In genomic region chr21:25660233-25660632, GRCh38 we compare ENCODE assay signal across 26 cellular contexts.
"Had no signal": no experiment of that assay in that cellular context is flagged by ENCODE, and none has a peak within 500 bp of the region (broad histone marks: within the 10 kb centered on the region; RNA-seq: fewer than 3 reads in every experiment).

No MANE protein-coding gene starts in this region.

- H3K36me3 ChIP-seq: adrenal gland, breast epithelium, SJCRH30 had no signal

- H3K4me1 ChIP-seq: adrenal gland, body of pancreas, breast epithelium, SJCRH30 had no signal

- H3K9ac ChIP-seq: SK-N-SH had no signal

- H3K4me3 ChIP-seq: adrenal gland, body of pancreas, breast epithelium, SJCRH30 had no signal

- H3K4me2 ChIP-seq: SK-N-SH had no signal

- H3K27ac Mint-ChIP-seq: activated CD4-positive, alpha-beta T cell treated with anti-CD3 and anti-CD28 coated beads, Interleukin-2, amount 10 ng/mL, durations not matched to agents 7 days and 5 days; activated CD8-positive, alpha-beta T cell treated with anti-CD3 and anti-CD28 coated beads, Interleukin-2, amount 10 ng/mL, durations not matched to agents 7 days and 5 days; activated naive CD4-positive, alpha-beta T cell treated with anti-CD3 and anti-CD28 coated beads for 36 hours; activated naive CD4-positive, alpha-beta T cell treated with anti-CD3 and anti-CD28 coated beads, Interleukin-2, amount 50 U/mL, for 72 hours; activated T-helper 1 cell treated with anti-CD3 and anti-CD28 coated beads, Interleukin-12 subunit alpha, Interleukin-12 subunit beta, Interleukin-2, Interleukin-4 antibody, amounts not matched to agents 30 ng/mL and 10 ng/mL and 1 ng/mL, durations not matched to agents 14 hours and 24 hours and 36 hours; T-helper 1 cell treated with Interleukin-12 subunit alpha and Interleukin-12 subunit beta and Interleukin-4 antibody, amounts not matched to agents 30 μg/mL and 1 μg/mL, for 36 hours; T-helper 2 cell treated with Interferon-gamma antibody and Interleukin-4, amounts not matched to agents 5 μg/mL and 100 μg/mL, for 36 hours had no signal

- DNase-seq: activated CD4-positive, alpha-beta T cell treated with anti-CD3 and anti-CD28 coated beads, Interleukin-2, amount 10 ng/mL, durations not matched to agents 7 days and 5 days; activated CD4-positive, alpha-beta T cell treated with anti-CD3 and anti-CD28 coated beads, Interleukin-2, amount 50 U/mL, for 48 hours; activated CD8-positive, alpha-beta T cell treated with anti-CD3 and anti-CD28 coated beads, Interleukin-2, amount 10 ng/mL, durations not matched to agents 7 days and 5 days; activated gamma-delta T cell treated with Interleukin-2 at 50 U/mL for 16 hours; activated naive CD4-positive, alpha-beta T cell treated with anti-CD3 and anti-CD28 coated beads for 36 hours; activated T-cell treated with anti-CD3 and anti-CD28 coated beads, Interleukin-2, amount 50 U/mL, for 4 hours; adrenal gland; body of pancreas; cerebellar nuclear complex; cortex of kidney; NCI-H1105; NCI-H1436 treated with DMSO at 0.1 percent for 48 hours; NCI-H1694 treated with DMSO at 0.1 percent for 48 hours; NCI-H2029; NCI-H2171 treated with DMSO at 0.1 percent for 48 hours; NCI-H2227 treated with DMSO at 0.1 percent for 48 hours; NCI-H446 treated with DMSO at 0.1 percent for 48 hours; NCI-H524; SHP77; SK-N-SH had no signal

- H3K4me1 Mint-ChIP-seq: activated CD4-positive, alpha-beta T cell treated with anti-CD3 and anti-CD28 coated beads, Interleukin-2, amount 10 ng/mL, durations not matched to agents 7 days and 5 days had no signal

- H3K9me3 Mint-ChIP-seq: activated CD4-positive, alpha-beta T cell treated with anti-CD3 and anti-CD28 coated beads, Interleukin-2, amount 10 ng/mL, durations not matched to agents 7 days and 5 days; activated naive CD4-positive, alpha-beta T cell treated with anti-CD3 and anti-CD28 coated beads for 36 hours; activated naive CD4-positive, alpha-beta T cell treated with anti-CD3 and anti-CD28 coated beads, Interleukin-2, amount 50 U/mL, for 72 hours; activated T-cell treated with anti-CD3 and anti-CD28 coated beads, Interleukin-2, amount 50 U/mL, for 4 hours; activated T-helper 1 cell treated with anti-CD3 and anti-CD28 coated beads, Interleukin-12 subunit alpha, Interleukin-12 subunit beta, Interleukin-2, Interleukin-4 antibody, amounts not matched to agents 30 ng/mL and 10 ng/mL and 1 ng/mL, durations not matched to agents 14 hours and 24 hours and 36 hours; T-helper 1 cell treated with Interleukin-12 subunit alpha and Interleukin-12 subunit beta and Interleukin-4 antibody, amounts not matched to agents 30 μg/mL and 1 μg/mL, for 36 hours; T-helper 2 cell treated with Interferon-gamma antibody and Interleukin-4, amounts not matched to agents 5 μg/mL and 100 μg/mL, for 36 hours had no signal

- H3K9me3 ChIP-seq: adrenal gland, body of pancreas, breast epithelium, SJCRH30, SK-N-SH had no signal

- H3K27ac ChIP-seq: adrenal gland, body of pancreas, breast epithelium, SJCRH30 had no signal

- H3K27me3 ChIP-seq: adrenal gland, body of pancreas, breast epithelium, SJCRH30 had no signal

- H3K36me3 Mint-ChIP-seq: activated naive CD4-positive, alpha-beta T cell treated with anti-CD3 and anti-CD28 coated beads, Interleukin-2, amount 50 U/mL, for 72 hours had no signal

- H3K4me3 Mint-ChIP-seq: activated CD4-positive, alpha-beta T cell treated with anti-CD3 and anti-CD28 coated beads, Interleukin-2, amount 10 ng/mL, durations not matched to agents 7 days and 5 days; activated CD8-positive, alpha-beta T cell treated with anti-CD3 and anti-CD28 coated beads, Interleukin-2, amount 10 ng/mL, durations not matched to agents 7 days and 5 days; activated naive CD4-positive, alpha-beta T cell treated with anti-CD3 and anti-CD28 coated beads for 36 hours; activated T-cell treated with anti-CD3 and anti-CD28 coated beads, Interleukin-2, amount 50 U/mL, for 4 hours; activated T-helper 1 cell treated with anti-CD3 and anti-CD28 coated beads, Interleukin-12 subunit alpha, Interleukin-12 subunit beta, Interleukin-2, Interleukin-4 antibody, amounts not matched to agents 30 ng/mL and 10 ng/mL and 1 ng/mL, durations not matched to agents 14 hours and 24 hours and 36 hours; T-helper 1 cell treated with Interleukin-12 subunit alpha and Interleukin-12 subunit beta and Interleukin-4 antibody, amounts not matched to agents 30 μg/mL and 1 μg/mL, for 36 hours; T-helper 2 cell treated with Interferon-gamma antibody and Interleukin-4, amounts not matched to agents 5 μg/mL and 100 μg/mL, for 36 hours had no signal
